ENCODE assay signal across 8 cellular contexts in genomic region chr7:157612664-157613561, GRCh38.
DNase-seq lines count a peak whose midpoint lies in the region; ATAC-seq and TF ChIP-seq lines count a peak whose summit lies in the region.

No MANE protein-coding gene starts in this region.

- no peaks in the 10 kb centered on the region for H3K36me3 ChIP-seq in skeletal muscle tissue (ENCODE audit: control insufficient read depth in 3 of 3, insufficient read depth in 3 of 3, low read length in 3 of 3)

- intact Hi-C loops in activated CD4-positive, alpha-beta memory T cell treated with anti-CD3 and anti-CD28 coated beads for 36 hours (cut with micrococcal nuclease) = loop anchor here (2.0 to 10.0 kb wide), 3 partner anchors 44 to 178 kb away; no protein-coding TSS in a partner anchor

- peaks cover 5% of the 10 kb centered on the region for H3K4me1 Mint-ChIP-seq in activated CD4-positive, alpha-beta memory T cell treated with anti-CD3 and anti-CD28 coated beads for 36 hours (ENCODE audit: low read depth)

- peak overlapping the region in 1 of 3 donors; percentile 25 for H3K9ac ChIP-seq in skeletal muscle tissue (ENCODE audit: low read depth in 1 of 3, low read length in 3 of 3)

- H3K27ac Mint-ChIP-seq in activated CD4-positive, alpha-beta memory T cell treated with anti-CD3 and anti-CD28 coated beads for 36 hours = peak overlapping the region; percentile 69

- H3K27me3 Mint-ChIP-seq in activated CD4-positive, alpha-beta memory T cell treated with anti-CD3 and anti-CD28 coated beads for 36 hours = no peaks in the 10 kb centered on the region

- peaks cover 24 to 26% (median 24%) of the 10 kb centered on the region in 3 donors for H3K27me3 ChIP-seq in skeletal muscle tissue (ENCODE audit: control insufficient read depth in 3 of 3, insufficient read depth in 3 of 3, low read length in 3 of 3)

- no peaks in the 10 kb centered on the region for H3K4me1 ChIP-seq in skeletal muscle tissue (ENCODE audit: control insufficient read depth in 3 of 3, insufficient read depth in 3 of 3, low read length in 3 of 3)

- no peak for TF ChIP-seq CTCF in epithelial cell of proximal tubule (conservative IDR thresholded peaks at IDR 0.05; ENCODE audit: low read depth, low read length)

- CTCF ChIA-PET in activated CD4-positive, alpha-beta memory T cell treated with anti-CD3 and anti-CD28 coated beads for 36 hours (lab: Charles Lee) = interaction anchor here (1.3 to 1.6 kb wide), 2 partner anchors 11 to 180 kb away, joined by 4 to 5 read pairs; no protein-coding TSS in a partner anchor

- no peaks in the 10 kb centered on the region for H3K36me3 Mint-ChIP-seq in activated CD4-positive, alpha-beta memory T cell treated with anti-CD3 and anti-CD28 coated beads for 36 hours

- H3K4me3 Mint-ChIP-seq in activated CD4-positive, alpha-beta memory T cell treated with anti-CD3 and anti-CD28 coated beads for 36 hours = peak overlapping the region; percentile 78

- peaks cover 0 to 3% (median 0%) of the 10 kb centered on the region in 3 donors for H3K9me3 ChIP-seq in skeletal muscle tissue (ENCODE audit: control insufficient read depth in 3 of 3, low read length in 3 of 3)

- peak overlapping the region; percentile 21 for H3K4me3 ChIP-seq in epithelial cell of proximal tubule (ENCODE audit: low read depth, low read length)
- peak overlapping the region; percentile 35 to 63 (median 63) for H3K4me3 ChIP-seq in skeletal muscle tissue (ENCODE audit: low read length in 3 of 3)

- ATAC-seq in HG03064 (IDR thresholded peaks at IDR 0.05; ENCODE audit: low read depth, unreplicated experiment) (peak; percentile 68), HG03521 (IDR thresholded peaks at IDR 0.05; ENCODE audit: unreplicated experiment) (no peak), HG03469 (IDR thresholded peaks at IDR 0.05; ENCODE audit: unreplicated experiment) (no peak)

- DNase-seq in COLO668 (lab: John Stamatoyannopoulos, UW; ENCODE audit: unreplicated experiment) (peak; percentile 78), epithelial cell of proximal tubule (ENCODE audit: low read depth) (no peak), HT-29 (ENCODE audit: low spot score) (no peak)
- peak; percentile 80 for DNase-seq in activated CD4-positive, alpha-beta memory T cell treated with anti-CD3 and anti-CD28 coated beads for 36 hours

- POLR2A ChIA-PET in activated CD4-positive, alpha-beta memory T cell treated with anti-CD3 and anti-CD28 coated beads for 36 hours (lab: Charles Lee) = interaction anchor here (1.1 to 1.2 kb wide), 2 partner anchors 10 to 36 kb away, joined by 3 to 4 read pairs; no protein-coding TSS in a partner anchor

- H3K9me3 Mint-ChIP-seq in activated CD4-positive, alpha-beta memory T cell treated with anti-CD3 and anti-CD28 coated beads for 36 hours = no peaks in the 10 kb centered on the region

- no peak overlapping the region for H3K27ac ChIP-seq in skeletal muscle tissue (ENCODE audit: low read depth, low read length)

Comparison
In these comparisons a context has a peak if more than half of its experiments do, and no peak if none do; other contexts are left out.
1. DNase-seq: peak in COLO668 (single experiment) and activated CD4-positive, alpha-beta memory T cell treated with anti-CD3 and anti-CD28 coated beads for 36 hours (single experiment); none in epithelial cell of proximal tubule (single experiment) and HT-29 (single experiment).